12 cellular contexts compared by ENCODE assay signal in genomic region chr6:167919349-167919748, GRCh38.
"Had no signal": no experiment of that assay in that cellular context is flagged by ENCODE, and none has a peak within 500 bp of the region (broad histone marks: within the 10 kb centered on the region; RNA-seq: fewer than 3 reads in every experiment).

No MANE protein-coding gene starts in this region.

- DNase-seq: cortex of kidney; effector memory CD4-positive, alpha-beta T cell; heart right ventricle; kidney glomerular epithelial cell; mammary epithelial cell; mucosa of descending colon; naive thymus-derived CD8-positive, alpha-beta T cell; ovary; psoas muscle; stimulated activated CD4-positive, alpha-beta T cell treated with anti-CD3 and anti-CD28 coated beads, Interleukin-2, amount 100 ng/mL, for 48 hours; stimulated activated naive CD4-positive, alpha-beta T cell treated with Interleukin-2 at 50 U/mL for 16 hours; thyroid gland had no signal

- ATAC-seq: mucosa of descending colon; naive thymus-derived CD8-positive, alpha-beta T cell; psoas muscle had no signal
